ENCODE assay signal across 15 cellular contexts in genomic region chr1:172837816-172838680, GRCh38.
DNase-seq lines count a peak whose midpoint lies in the region; ATAC-seq and TF ChIP-seq lines count a peak whose summit lies in the region.
"Had no signal": no experiment of that assay in that cellular context is flagged by ENCODE, and none has a peak within 500 bp of the region (broad histone marks: within the 10 kb centered on the region; RNA-seq: fewer than 3 reads in every experiment).

No MANE protein-coding gene starts in this region.

- intact Hi-C loops in CD4-positive, alpha-beta T cell (cut with DNase I, micrococcal nuclease): loop anchor here in 1 of 2 experiments (10.0 kb wide), 1 partner anchor 367 kb away; the partner anchor contains the start of gene TNFSF4

- H3K27ac Mint-ChIP-seq in CD4-positive, alpha-beta T cell: peak overlapping the region; percentile 28
- H3K27ac Mint-ChIP-seq in activated CD4-positive, alpha-beta T cell treated with anti-CD3 and anti-CD28 coated beads, Interleukin-2, amount 10 ng/mL, durations not matched to agents 7 days and 5 days: peak overlapping the region; percentile 11
- H3K27ac Mint-ChIP-seq: CD14-positive monocyte had no signal

- no peaks in the 10 kb centered on the region for H3K36me3 Mint-ChIP-seq in CD4-positive, alpha-beta T cell (ENCODE audit: low read depth)
- H3K36me3 Mint-ChIP-seq in activated CD4-positive, alpha-beta T cell treated with anti-CD3 and anti-CD28 coated beads, Interleukin-2, amount 10 ng/mL, durations not matched to agents 7 days and 5 days (ENCODE audit: low read depth): peaks cover 4% of the 10 kb centered on the region
- H3K36me3 Mint-ChIP-seq: CD14-positive monocyte had no signal

- no peaks in the 10 kb centered on the region for H3K27me3 ChIP-seq in CD4-positive, alpha-beta T cell (ENCODE audit: control insufficient read depth, insufficient read depth, low read length)

- no peak overlapping the region for H3K4me3 Mint-ChIP-seq in CD4-positive, alpha-beta T cell
- no peak overlapping the region for H3K4me3 Mint-ChIP-seq in activated CD4-positive, alpha-beta T cell treated with anti-CD3 and anti-CD28 coated beads, Interleukin-2, amount 10 ng/mL, durations not matched to agents 7 days and 5 days
- H3K4me3 Mint-ChIP-seq: CD14-positive monocyte had no signal

- H3K4me1 Mint-ChIP-seq in CD4-positive, alpha-beta T cell (ENCODE audit: low read depth): peaks cover 19% of the 10 kb centered on the region
- H3K4me1 Mint-ChIP-seq in activated CD4-positive, alpha-beta T cell treated with anti-CD3 and anti-CD28 coated beads, Interleukin-2, amount 10 ng/mL, durations not matched to agents 7 days and 5 days: peaks cover 33% of the 10 kb centered on the region
- H3K4me1 Mint-ChIP-seq: CD14-positive monocyte had no signal

- CTCF ChIA-PET in CD4-positive, alpha-beta T cell (lab: Charles Lee): no interaction called here
- CTCF ChIA-PET in activated CD4-positive, alpha-beta T cell treated with anti-CD3 and anti-CD28 coated beads, Interleukin-2, amount 10 ng/mL, durations not matched to agents 7 days and 5 days (lab: Charles Lee): interaction anchor here (1.0 to 1.4 kb wide), 2 partner anchors 58 to 93 kb away, joined by 3 to 4 read pairs; no protein-coding TSS in a partner anchor

- no peak overlapping the region for H3K27ac ChIP-seq in CD4-positive, alpha-beta T cell (ENCODE audit: low read depth, low read length)

- no peak for DNase-seq in CD4-positive, alpha-beta T cell
- DNase-seq in activated CD4-positive, alpha-beta T cell treated with anti-CD3 and anti-CD28 coated beads, Interleukin-2, amount 10 ng/mL, durations not matched to agents 7 days and 5 days: peak; percentile 61
- peak; percentile 61 for DNase-seq in fibroblast of the aortic adventitia (ENCODE audit: low read depth)
- DNase-seq in NCI-H2029 treated with DMSO at 0.1 percent for 48 hours (lab: John Stamatoyannopoulos, UW): no peak
- DNase-seq in RKO (ENCODE audit: low spot score): no peak
- DNase-seq: activated CD8-positive, alpha-beta memory T cell treated with anti-CD3 and anti-CD28 coated beads, Interleukin-2, amount 50 U/mL, for 48 hours; cortex of kidney; mesendoderm; NCI-H2171 treated with DMSO at 0.1 percent for 48 hours; right cardiac atrium; SHP77 treated with DMSO at 0.1 percent for 48 hours had no signal

- no peak overlapping the region for H3K4me3 ChIP-seq in fibroblast of the aortic adventitia (ENCODE audit: low read depth, low read length)

- no peaks in the 10 kb centered on the region for H3K9me3 Mint-ChIP-seq in CD4-positive, alpha-beta T cell
- H3K9me3 Mint-ChIP-seq in activated CD4-positive, alpha-beta T cell treated with anti-CD3 and anti-CD28 coated beads, Interleukin-2, amount 10 ng/mL, durations not matched to agents 7 days and 5 days: no peaks in the 10 kb centered on the region
- H3K9me3 Mint-ChIP-seq: CD14-positive monocyte had no signal

- no peaks in the 10 kb centered on the region for H3K9me3 ChIP-seq in CD4-positive, alpha-beta T cell (ENCODE audit: control insufficient read depth, low read length)

- H3K27me3 Mint-ChIP-seq in CD4-positive, alpha-beta T cell: no peaks in the 10 kb centered on the region
- peaks cover 57% of the 10 kb centered on the region for H3K27me3 Mint-ChIP-seq in activated CD4-positive, alpha-beta T cell treated with anti-CD3 and anti-CD28 coated beads, Interleukin-2, amount 10 ng/mL, durations not matched to agents 7 days and 5 days

- POLR2A ChIA-PET in CD4-positive, alpha-beta T cell (lab: Charles Lee): interaction anchor here (1.3 to 1.8 kb wide), 2 partner anchors 57 kb away, joined by 3 to 4 read pairs; no protein-coding TSS in a partner anchor
- POLR2A ChIA-PET in activated CD4-positive, alpha-beta T cell treated with anti-CD3 and anti-CD28 coated beads, Interleukin-2, amount 10 ng/mL, durations not matched to agents 7 days and 5 days (lab: Charles Lee): no interaction called here

- no peak for TF ChIP-seq CTCF in CD4-positive, alpha-beta T cell (IDR thresholded peaks at IDR 0.05)
- no peak for TF ChIP-seq CTCF in fibroblast of the aortic adventitia (IDR thresholded peaks at IDR 0.05; ENCODE audit: insufficient read depth, low read length)

- ATAC-seq in CD4-positive, alpha-beta T cell (ENCODE audit: poor library complexity): peak; percentile 99
- peak; percentile 57 for ATAC-seq in GM18909 (IDR thresholded peaks at IDR 0.05; ENCODE audit: poor library complexity, unreplicated experiment)
- ATAC-seq in HG02852 (IDR thresholded peaks at IDR 0.05; ENCODE audit: unreplicated experiment): no peak
- ATAC-seq in HG02571 (IDR thresholded peaks at IDR 0.05; ENCODE audit: unreplicated experiment): no peak
- ATAC-seq: right cardiac atrium had no signal

Comparison
In these comparisons a context has a peak if more than half of its experiments do, and no peak if none do; other contexts are left out.
1. ATAC-seq: peak in CD4-positive, alpha-beta T cell (single experiment) and GM18909 (single experiment); none in HG02852 (single experiment) and HG02571 (single experiment).
2. DNase-seq: peak in activated CD4-positive, alpha-beta T cell treated with anti-CD3 and anti-CD28 coated beads, Interleukin-2, amount 10 ng/mL, durations not matched to agents 7 days and 5 days (single experiment) and fibroblast of the aortic adventitia (single experiment); none in CD4-positive, alpha-beta T cell (0 of 10), NCI-H2029 treated with DMSO at 0.1 percent for 48 hours (single experiment) and RKO (single experiment).